17 cellular contexts compared by ENCODE assay signal in genomic region chr1:11215018-11216005, GRCh38. TPM values are rescaled to one million over a fixed set of nuclear protein-coding genes. Genes with fewer than 3 reads are reported as not detected.
DNase-seq lines count a peak whose midpoint lies in the region; TF ChIP-seq lines count a peak whose summit lies in the region.
"Had no signal": no experiment of that assay in that cellular context is flagged by ENCODE, and none has a peak within 500 bp of the region (broad histone marks: within the 10 kb centered on the region; RNA-seq: fewer than 3 reads in every experiment).

No MANE protein-coding gene starts in this region.

- H3K27ac Mint-ChIP-seq in MCF 10A (ENCODE audit: low read depth, unreplicated experiment) (no peak overlapping the region), nephron progenitor cell (no peak overlapping the region)

- H3K27me3 ChIP-seq in breast epithelium (no peaks in the 10 kb centered on the region), layer of hippocampus (ENCODE audit: control insufficient read depth, insufficient read depth, low read length) (no peaks in the 10 kb centered on the region), Peyer's patch (no peaks in the 10 kb centered on the region), esophagus muscularis mucosa (no peaks in the 10 kb centered on the region)
- H3K27me3 ChIP-seq: BLaER1, SJSA1 had no signal

- H3K36me3 Mint-ChIP-seq in MCF 10A (ENCODE audit: insufficient read depth, unreplicated experiment): peaks cover 98% of the 10 kb centered on the region
- H3K36me3 Mint-ChIP-seq in nephron progenitor cell (ENCODE audit: low read depth): peaks cover 73% of the 10 kb centered on the region

- H3K36me3 ChIP-seq in breast epithelium (peaks cover 4% of the 10 kb centered on the region), Peyer's patch (peaks cover 0 to 91% (median 3%) of the 10 kb centered on the region in 3 donors), esophagus muscularis mucosa (peaks cover 52 to 99% (median 88%) of the 10 kb centered on the region in 4 donors)

- H3K9me3 ChIP-seq in breast epithelium (no peaks in the 10 kb centered on the region), Peyer's patch (no peaks in the 10 kb centered on the region), esophagus muscularis mucosa (no peaks in the 10 kb centered on the region)
- H3K9me3 ChIP-seq: BLaER1, SJSA1 had no signal

- H3K27me3 Mint-ChIP-seq in MCF 10A (ENCODE audit: insufficient read depth, unreplicated experiment) (no peaks in the 10 kb centered on the region), nephron progenitor cell (ENCODE audit: low read depth, poor library complexity) (no peaks in the 10 kb centered on the region)

- no peak overlapping the region for H3K4me3 ChIP-seq in breast epithelium
- H3K4me3 ChIP-seq in Peyer's patch: no peak overlapping the region
- no peak overlapping the region for H3K4me3 ChIP-seq in esophagus muscularis mucosa
- H3K4me3 ChIP-seq: BLaER1, SJSA1 had no signal

- POLR2A ChIA-PET in MCF 10A (lab: Yijun Ruan, JAX): interaction anchor here (1.0 to 1.3 kb wide), 2 partner anchors 8 to 48 kb away, joined by 3 to 4 read pairs; partner anchors contain the start of gene MTOR

- TF ChIP-seq POLR2A in breast epithelium (IDR thresholded peaks at IDR 0.05) (no peak), Peyer's patch (IDR thresholded peaks at IDR 0.05) (no peak), esophagus muscularis mucosa (IDR thresholded peaks at IDR 0.05; ENCODE audit: low read depth) (no peak)

- WGBS in esophagus muscularis mucosa: 87% methylated on average over 4 of the region's 4 CpGs

- TF ChIP-seq EP300 in esophagus muscularis mucosa (IDR thresholded peaks at IDR 0.05): no peak

- intact Hi-C loops in breast epithelium (cut with DNase I; ENCODE audit: low total_unique reads) (no loop called here), MCF 10A (cut with micrococcal nuclease) (no loop called here), esophagus muscularis mucosa (cut with DNase I) (no loop called here)

- no peaks in the 10 kb centered on the region for H3K9me3 Mint-ChIP-seq in MCF 10A (ENCODE audit: unreplicated experiment)
- no peaks in the 10 kb centered on the region for H3K9me3 Mint-ChIP-seq in nephron progenitor cell

- no peaks in the 10 kb centered on the region for H3K4me1 ChIP-seq in breast epithelium
- H3K4me1 ChIP-seq in Peyer's patch: no peaks in the 10 kb centered on the region
- no peaks in the 10 kb centered on the region for H3K4me1 ChIP-seq in esophagus muscularis mucosa
- H3K4me1 ChIP-seq: BLaER1, SJSA1 had no signal

- H3K4me3 Mint-ChIP-seq in MCF 10A (ENCODE audit: unreplicated experiment) (no peak overlapping the region), nephron progenitor cell (no peak overlapping the region)

- H3K4me1 Mint-ChIP-seq in MCF 10A (ENCODE audit: insufficient read depth, unreplicated experiment) (no peaks in the 10 kb centered on the region), nephron progenitor cell (no peaks in the 10 kb centered on the region)

- CTCF ChIA-PET in MCF 10A (lab: Yijun Ruan, JAX): interaction anchor here (1.1 kb wide), 1 partner anchor 10 kb away, joined by 3 read pairs; no protein-coding TSS in a partner anchor

- DNase-seq in breast epithelium (ENCODE audit: low spot score in 2 of 2) (peak in 1 of 2 donors; percentile 45), MCF 10A (ENCODE audit: unreplicated experiment) (no peak), NCI-H82 treated with DMSO at 0.1 percent for 48 hours (lab: John Stamatoyannopoulos, UW; ENCODE audit: unreplicated experiment) (peak; percentile 72), substantia nigra (lab: John Stamatoyannopoulos, UW) (no peak), Peyer's patch (no peak), esophagus muscularis mucosa (ENCODE audit: extremely low spot score) (no peak), nephron progenitor cell (no peak)
- DNase-seq: DMS 273 treated with DMSO at 0.1 percent for 48 hours, GF-D8, NCI-H1092, NCI-H446, PC-3 had no signal

- H3K27ac ChIP-seq in breast epithelium (peak overlapping the region; percentile 50 to 73), layer of hippocampus (ENCODE audit: low read depth, low read length) (peak overlapping the region; percentile 41), substantia nigra (ENCODE audit: low read depth, low read length, poor library complexity, severe bottlenecking) (peak overlapping the region; percentile 60), Peyer's patch (no peak overlapping the region), esophagus muscularis mucosa (replicated peaks in 1 of 4) (no peak overlapping the region)
- H3K27ac ChIP-seq: BLaER1, KMS-11, SJSA1 had no signal

- TF ChIP-seq CTCF in breast epithelium (IDR thresholded peaks at IDR 0.05) (no peak), MCF 10A (IDR thresholded peaks at IDR 0.05; ENCODE audit: unreplicated experiment) (no peak), Peyer's patch (IDR thresholded peaks at IDR 0.05) (no peak), esophagus muscularis mucosa (IDR thresholded peaks at IDR 0.05) (no peak), nephron progenitor cell (IDR thresholded peaks at IDR 0.05) (no peak)

- BruUV-seq in MCF 10A (replicated peaks; lab: Mats Ljungman, UMichigan): no TSS peak

RNA-seq across cellular contexts. Expression of gene ANGPTL7, which starts 26.2 kb away (rescaled TPM):
- 10 to 100 TPM in 2 of 3 donors, 1 to 10 TPM in 1; 6.6 to 30.3 (median 20.0) TPM for total RNA-seq in breast epithelium
- total RNA-seq in MCF 10A (2022): not detected in 2 replicates
- total RNA-seq in Peyer's patch: 1 to 10 TPM in 1 of 4 donors, not detected in 3; 1.3 TPM
- total RNA-seq in esophagus muscularis mucosa: 10 to 100 TPM in 1 of 4 donors, 1 to 10 TPM in 3; 4.2 to 16.9 (median 6.9) TPM
- total RNA-seq: Daoy, PC-3, SJSA1 had no signal

RNA-seq across cellular contexts. Expression of gene MTOR, which starts 47.0 kb away (rescaled TPM):
- total RNA-seq in breast epithelium (10 to 100 TPM; 36.8 to 48.4 (median 46.5) TPM), MCF 10A (2022) (45.9 and 54.0 TPM in 2 replicates), Peyer's patch (10 to 100 TPM; 32.8 to 66.8 (median 48.2) TPM), esophagus muscularis mucosa (10 to 100 TPM; 33.6 to 51.1 (median 41.0) TPM)

RNA-seq across cellular contexts. Expression of gene UBIAD1, which starts 57.7 kb away (rescaled TPM):
- total RNA-seq in breast epithelium: 10 to 100 TPM; 13.4 to 20.6 (median 16.4) TPM
- total RNA-seq in MCF 10A (2022): 21.7 and 23.2 TPM in 2 replicates
- total RNA-seq in Peyer's patch: 10 to 100 TPM in 3 of 4 donors, 1 to 10 TPM in 1; 7.5 to 18.2 (median 12.4) TPM
- 10 to 100 TPM; 10.4 to 15.9 (median 14.0) TPM for total RNA-seq in esophagus muscularis mucosa

Comparison
In these comparisons a context has a peak if more than half of its experiments do, and no peak if none do; other contexts are left out.
1. H3K27ac ChIP-seq: peak in breast epithelium (2 of 2), layer of hippocampus (single experiment) and substantia nigra (single experiment); none in Peyer's patch (0 of 4) and esophagus muscularis mucosa (0 of 4).